Comparison of ENCODE assay signal across 1 cellular context in the genomic region with DNA sequence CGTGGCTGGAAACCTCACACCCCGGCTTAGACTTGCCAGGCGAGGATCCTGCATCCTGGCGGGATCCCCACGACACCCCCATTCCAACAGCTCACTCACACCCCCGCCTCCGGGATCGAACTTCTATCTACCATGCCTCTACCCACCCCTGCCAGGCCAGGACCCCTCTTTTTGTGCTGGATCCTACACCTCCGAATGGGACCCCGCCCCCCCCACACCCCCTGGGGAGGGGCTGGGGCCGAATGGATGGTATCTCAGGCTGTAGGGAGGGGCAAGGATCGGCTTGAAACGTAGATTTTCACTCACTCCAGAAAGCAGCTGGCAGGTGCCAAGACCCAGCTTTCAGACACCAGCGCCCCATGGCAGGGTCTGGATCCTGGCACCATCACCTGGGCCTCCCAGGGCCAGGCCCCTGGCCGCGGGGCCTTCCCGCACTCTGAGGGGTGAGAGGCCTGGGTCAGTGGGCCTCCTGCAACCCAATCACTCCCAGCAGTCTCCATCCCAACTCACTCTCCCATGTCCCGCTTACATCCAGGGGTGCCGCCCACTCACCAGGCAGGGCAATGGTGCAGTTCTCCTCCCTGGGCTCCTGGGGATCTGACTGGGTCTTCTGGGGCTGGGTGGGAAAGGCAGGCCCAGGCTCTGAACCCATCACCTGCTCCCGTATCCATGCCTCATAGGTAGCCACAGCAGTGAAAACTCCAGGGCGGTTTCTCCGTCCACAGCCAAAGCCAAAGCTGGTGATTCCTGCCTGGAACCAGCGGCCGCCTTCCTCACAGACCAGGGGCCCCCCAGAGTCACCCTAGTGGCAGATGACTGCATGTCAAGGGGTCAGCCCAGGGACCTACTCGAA.
TF ChIP-seq lines count a peak whose summit lies in the region.

No MANE protein-coding gene starts in this region.

TF ChIP-seq in H1, 55 proteins besides CTCF, POLR2A, EP300 and RAD21:
- peak; percentile 14; the same call in 1 of the 2 replicates for TF ChIP-seq SUZ12 (IDR thresholded peaks at IDR 0.05; ENCODE audit: low read length)
- no peak for TF ChIP-seq ASH2L (IDR thresholded peaks at IDR 0.05; ENCODE audit: low read length)
TF ChIP-seq in H1: peak in this region for 1.
